Comparison of ENCODE assay signal across 17 cellular contexts in genomic region chr19:33290956-33291622, GRCh38. TPM values are rescaled to one million over a fixed set of nuclear protein-coding genes. Genes with fewer than 3 reads are reported as not detected.
DNase-seq lines count a peak whose midpoint lies in the region; FAIRE-seq and TF ChIP-seq lines count a peak whose summit lies in the region.
"Had no signal": no experiment of that assay in that cellular context is flagged by ENCODE, and none has a peak within 500 bp of the region (broad histone marks: within the 10 kb centered on the region; RNA-seq: fewer than 3 reads in every experiment).

No MANE protein-coding gene starts in this region.

- no peak for FAIRE-seq in H54 (lab: Jason Lieb, UNC)
- FAIRE-seq: astrocyte had no signal

- H3K9me3 Mint-ChIP-seq in nephron: peaks cover 14% of the 10 kb centered on the region

- no peak for TF ChIP-seq CTCF in C4-2B (conservative IDR thresholded peaks at IDR 0.05)
- TF ChIP-seq CTCF in nephron (IDR thresholded peaks at IDR 0.05; ENCODE audit: unreplicated experiment in 3 of 3): no peak

- H3K4me3 Mint-ChIP-seq in nephron: no peak overlapping the region
- H3K4me3 Mint-ChIP-seq: activated CD4-positive, alpha-beta memory T cell treated with anti-CD3 and anti-CD28 coated beads, Interleukin-2, amount 10 ng/mL, durations not matched to agents 7 days and 5 days had no signal

- peaks cover 16 to 36% of the 10 kb centered on the region in 2 donors for H3K4me1 ChIP-seq in esophagus (ENCODE audit: control insufficient read depth in 2 of 2, insufficient read depth in 2 of 2, low read length in 1 of 2)
- H3K4me1 ChIP-seq: left ventricle myocardium inferior had no signal

- DNase-seq in LoVo (ENCODE audit: low spot score) (peak; percentile 39), H54 (ENCODE audit: insufficient read length, low spot score) (no peak), DMS 273 (lab: John Stamatoyannopoulos, UW; ENCODE audit: unreplicated experiment) (no peak), medulla oblongata (ENCODE audit: extremely low spot score) (no peak)
- no peak for DNase-seq in stimulated activated CD4-positive, alpha-beta T cell treated with anti-CD3 and anti-CD28 coated beads, Interleukin-4, amount 100 ng/mL, for 24 hours
- DNase-seq: activated CD4-positive, alpha-beta memory T cell treated with anti-CD3 and anti-CD28 coated beads, Interleukin-2, amount 10 ng/mL, durations not matched to agents 7 days and 5 days; effector memory CD4-positive, alpha-beta T cell; Karpas-422; left ventricle myocardium inferior; NCI-H1694 treated with DMSO at 0.1 percent for 48 hours; NCI-H748 treated with DMSO at 0.1 percent for 48 hours; SIG-M5 had no signal

- H3K27ac ChIP-seq in C4-2B (peak overlapping the region; percentile 94; the same call in 1 of the 2 replicates), esophagus (ENCODE audit: low read depth in 2 of 2, low read length in 1 of 2) (peak overlapping the region; percentile 31 to 99)
- H3K27ac ChIP-seq: left ventricle myocardium inferior had no signal

- H3K36me3 ChIP-seq in esophagus (ENCODE audit: control insufficient read depth in 2 of 2, insufficient read depth in 2 of 2, low read length in 1 of 2): no peaks in the 10 kb centered on the region
- H3K36me3 ChIP-seq: left ventricle myocardium inferior, tibial nerve had no signal

- no peaks in the 10 kb centered on the region for H3K9me3 ChIP-seq in esophagus (ENCODE audit: control insufficient read depth in 2 of 2, insufficient read depth in 1 of 2, low read depth in 1 of 2, low read length in 1 of 2)

- TF ChIP-seq POLR2A in H54 (IDR thresholded peaks at IDR 0.05; ENCODE audit: low read depth, low read length): no peak

- H3K36me3 Mint-ChIP-seq in nephron (ENCODE audit: low read depth): peaks cover 3% of the 10 kb centered on the region

- H3K4me1 Mint-ChIP-seq in nephron: peaks cover 13% of the 10 kb centered on the region

- H3K27ac Mint-ChIP-seq in nephron: peak overlapping the region; percentile 96 to 99 (median 97)
- H3K27ac Mint-ChIP-seq: activated CD4-positive, alpha-beta memory T cell treated with anti-CD3 and anti-CD28 coated beads, Interleukin-2, amount 10 ng/mL, durations not matched to agents 7 days and 5 days had no signal

- peaks cover 70% of the 10 kb centered on the region for H3K27me3 Mint-ChIP-seq in nephron (ENCODE audit: low read depth)

- WGBS in esophagus, 2 donors: 74 to 78% methylated on average over 14 of the region's 14 CpGs

- no peak overlapping the region for H3K4me3 ChIP-seq in esophagus (ENCODE audit: low read depth in 1 of 2, low read length in 2 of 2)
- H3K4me3 ChIP-seq: left ventricle myocardium inferior, tibial nerve had no signal

- no peaks in the 10 kb centered on the region for H3K27me3 ChIP-seq in esophagus (ENCODE audit: control insufficient read depth in 1 of 2, insufficient read depth in 2 of 2, low read length in 2 of 2)

RNA-seq across cellular contexts. Expression of gene CEBPA, which starts 11.2 kb away (rescaled TPM):
- 10 to 100 TPM; 14.1 to 19.4 TPM for polyA plus RNA-seq in esophagus
